8 cellular contexts compared by ENCODE assay signal in the genomic region with DNA sequence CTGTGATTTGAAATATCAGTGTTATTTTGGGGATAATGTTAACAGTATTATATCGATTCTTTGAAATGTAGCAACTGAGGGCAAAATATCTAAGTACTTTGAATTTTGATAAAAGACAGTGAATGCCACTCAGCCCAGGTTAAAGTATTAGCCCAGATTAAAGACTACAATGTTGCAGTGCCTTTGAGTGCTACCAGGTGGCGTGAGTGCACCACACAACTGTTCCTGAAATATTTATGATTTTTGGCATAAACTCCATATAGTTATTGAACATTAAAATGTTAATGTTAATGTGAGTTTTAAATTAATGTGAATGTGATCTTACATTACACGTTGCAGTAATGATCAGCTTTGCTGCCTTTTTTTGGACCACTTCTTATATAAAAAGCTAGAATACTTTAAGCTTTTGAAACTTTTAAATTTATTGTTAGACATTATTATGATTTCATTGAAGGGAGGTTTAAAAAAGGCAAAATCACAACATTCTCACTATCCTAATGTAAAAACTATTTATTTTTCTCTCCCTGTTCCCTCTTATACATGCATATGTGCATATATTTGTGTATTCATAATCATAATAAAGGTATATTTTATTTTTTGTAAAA. TPM values are rescaled to one million over a fixed set of nuclear protein-coding genes. Genes with fewer than 3 reads are reported as not detected.
DNase-seq lines count a peak whose midpoint lies in the region; ATAC-seq and TF ChIP-seq lines count a peak whose summit lies in the region.

No MANE protein-coding gene starts in this region.

- no peak overlapping the region for H3K9ac ChIP-seq in KMS-11

- H4K20me1 ChIP-seq in KMS-11 (ENCODE audit: insufficient read depth) = no peaks in the 10 kb centered on the region

- TF ChIP-seq CTCF in CD14-positive monocyte (IDR thresholded peaks at IDR 0.05) (peak; percentile 61), KMS-11 (conservative IDR thresholded peaks at IDR 0.05; ENCODE audit: low read depth, low read length) (peak; percentile 88)

- H3K4me3 Mint-ChIP-seq in CD14-positive monocyte = no peak overlapping the region
- no peak overlapping the region for H3K4me3 Mint-ChIP-seq in naive B cell

- H3K9me3 Mint-ChIP-seq in CD14-positive monocyte = no peaks in the 10 kb centered on the region
- H3K9me3 Mint-ChIP-seq in naive B cell = no peaks in the 10 kb centered on the region

- H3K36me3 Mint-ChIP-seq in CD14-positive monocyte = peaks cover 68 to 81% of the 10 kb centered on the region in 2 donors
- peaks cover 7 to 15% of the 10 kb centered on the region in 2 donors for H3K36me3 Mint-ChIP-seq in naive B cell

- DNase-seq in CD14-positive monocyte (ENCODE audit: low spot score) (no peak), T follicular helper cell (ENCODE audit: low read depth) (peak; percentile 11), dermis blood vessel endothelial cell (peak; percentile 72), naive B cell (peak; percentile 17), NCI-H446 treated with DMSO at 0.1 percent for 48 hours (lab: John Stamatoyannopoulos, UW) (no peak)
- DNase-seq in effector CD4-positive, alpha-beta T cell = no peak

- H3K4me3 ChIP-seq in KMS-11 (IDR thresholded peaks at IDR 0.05; ENCODE audit: insufficient read depth, low read depth, low read length) = no peak overlapping the region

- no peaks in the 10 kb centered on the region; the same call in 1 of the 2 replicates for H3K79me2 ChIP-seq in KMS-11 (ENCODE audit: insufficient read depth, low read depth)

- H3K4me1 Mint-ChIP-seq in CD14-positive monocyte (no peaks in the 10 kb centered on the region), naive B cell (no peaks in the 10 kb centered on the region)

- H2AFZ ChIP-seq in KMS-11 (ENCODE audit: low read depth) = no peak overlapping the region

- H3K27ac Mint-ChIP-seq in CD14-positive monocyte = no peak overlapping the region
- no peak overlapping the region for H3K27ac Mint-ChIP-seq in naive B cell

- H3K27me3 Mint-ChIP-seq in CD14-positive monocyte (ENCODE audit: low read depth in 3 of 3) (no peaks in the 10 kb centered on the region), naive B cell (no peaks in the 10 kb centered on the region)

- ATAC-seq in GM18909 (IDR thresholded peaks at IDR 0.05; ENCODE audit: poor library complexity, unreplicated experiment) (peak; percentile 75), naive B cell (ENCODE audit: low read depth in 2 of 2) (peak in 1 of 2 donors; percentile 43)

- H3K27ac ChIP-seq in KMS-11 = no peak overlapping the region

- no peak overlapping the region for H3K4me2 ChIP-seq in KMS-11

- H3K27me3 ChIP-seq in KMS-11 (ENCODE audit: insufficient read depth, low read depth) = no peaks in the 10 kb centered on the region

- no peaks in the 10 kb centered on the region; the same call in 1 of the 2 replicates for H3K36me3 ChIP-seq in KMS-11 (ENCODE audit: insufficient read depth)

- H3K4me1 ChIP-seq in KMS-11 (ENCODE audit: low read depth, poor library complexity, severe bottlenecking) = peaks cover 11% of the 10 kb centered on the region

- intact Hi-C loops in CD14-positive monocyte (cut with micrococcal nuclease) = loop anchor here in 1 of 2 donors (5.0 kb wide), 1 partner anchor 209 kb away; no protein-coding TSS in a partner anchor

RNA-seq across cellular contexts. Expression of a gene that starts 22.5 kb away (rescaled TPM):
- 10 to 100 TPM; 46.1 to 51.8 TPM for polyA plus RNA-seq in CD14-positive monocyte
- 46.3 and 48.5 TPM in 2 replicates for total RNA-seq in dermis blood vessel endothelial cell
- polyA plus RNA-seq in naive B cell (ENCODE audit: low read depth in 6 of 6) = 10 to 100 TPM; 64.8 to 83.5 (median 72.0) TPM

RNA-seq across cellular contexts. Expression of a gene that starts 36.9 kb away (rescaled TPM):
- not detected for polyA plus RNA-seq in CD14-positive monocyte
- 7.0 and 10.9 TPM in 2 replicates for total RNA-seq in dermis blood vessel endothelial cell
- 1 to 10 TPM in 1 of 6 donors, under 1 TPM in 2, not detected in 3; 0.42 to 2.3 (median 0.47) TPM for polyA plus RNA-seq in naive B cell (ENCODE audit: low read depth in 6 of 6)

RNA-seq across cellular contexts. Expression of a gene that starts 46.9 kb away (rescaled TPM):
- polyA plus RNA-seq in CD14-positive monocyte = 1 to 10 TPM; 4.1 to 7.5 TPM
- 23.6 and 33.4 TPM in 2 replicates for total RNA-seq in dermis blood vessel endothelial cell
- 10 to 100 TPM in 1 of 6 donors, 1 to 10 TPM in 5; 4.5 to 10.1 (median 7.6) TPM for polyA plus RNA-seq in naive B cell (ENCODE audit: low read depth in 6 of 6)

RNA-seq across cellular contexts. Expression of a gene that starts 46.9 kb away (rescaled TPM):
- polyA plus RNA-seq in CD14-positive monocyte (not detected), naive B cell (ENCODE audit: low read depth in 6 of 6) (not detected)
- total RNA-seq in dermis blood vessel endothelial cell = not detected in 2 replicates

Comparison
In these comparisons a context has a peak if more than half of its experiments do, and no peak if none do; other contexts are left out.
1. DNase-seq: peak in T follicular helper cell (single experiment), dermis blood vessel endothelial cell (single experiment) and naive B cell (single experiment); none in CD14-positive monocyte (single experiment), NCI-H446 treated with DMSO at 0.1 percent for 48 hours (single experiment) and effector CD4-positive, alpha-beta T cell (single experiment).